1 cellular context compared by ENCODE assay signal in genomic region chr15:67820992-67821783, GRCh38.
TF ChIP-seq lines count a peak whose summit lies in the region.

No MANE protein-coding gene starts in this region.

TF ChIP-seq in HepG2, 621 proteins besides CTCF, POLR2A, EP300 and RAD21 (continued from another document):
- TF ChIP-seq ZNF281 (CRISPR knock-in tag; IDR thresholded peaks at IDR 0.05; ENCODE audit: borderline replicate concordance) (0 out of 2 replicates have a peak, but pooled peaks have one; percentile 15), KDM5A (IDR thresholded peaks at IDR 0.05; ENCODE audit: borderline replicate concordance, low read length) (no peak), ATF2 (CRISPR knock-in tag; IDR thresholded peaks at IDR 0.05) (0 out of 2 replicates have a peak, but pooled peaks have one; percentile 43), ZBTB7B (CRISPR knock-in tag; IDR thresholded peaks at IDR 0.05) (0 out of 2 replicates have a peak, but pooled peaks have one; percentile 54), TMF1 (CRISPR knock-in tag; IDR thresholded peaks at IDR 0.05; ENCODE audit: low read depth) (peak; percentile 53; the same call in 1 of the 2 replicates), ZNF772 (CRISPR knock-in tag; IDR thresholded peaks at IDR 0.05) (no peak), STAG1 (CRISPR knock-in tag; IDR thresholded peaks at IDR 0.05) (peak; percentile 19; the same call in 1 of the 2 replicates), ZNF747 (CRISPR knock-in tag; IDR thresholded peaks at IDR 0.05; ENCODE audit: borderline replicate concordance) (no peak), ZNF264 (CRISPR knock-in tag; IDR thresholded peaks at IDR 0.05) (no peak), ELF3 (CRISPR knock-in tag; IDR thresholded peaks at IDR 0.05) (peak; percentile 26; the same call in 1 of the 2 replicates), KAT2B (IDR thresholded peaks at IDR 0.05; ENCODE audit: borderline replicate concordance, low read depth, low read length) (no peak), ZNF441 (CRISPR knock-in tag; IDR thresholded peaks at IDR 0.05; ENCODE audit: borderline replicate concordance) (peak; percentile 60; the same call in 1 of the 2 replicates), ZNF367 (CRISPR knock-in tag; IDR thresholded peaks at IDR 0.05; ENCODE audit: borderline replicate concordance) (peak; percentile 40; the same call in 1 of the 2 replicates), MAZ (IDR thresholded peaks at IDR 0.05; ENCODE audit: borderline replicate concordance, low read depth, low read length) (no peak), MAZ (CRISPR knock-in tag; IDR thresholded peaks at IDR 0.05; ENCODE audit: low read depth) (no peak), ATF7-NPFF (CRISPR knock-in tag; IDR thresholded peaks at IDR 0.05; ENCODE audit: low read depth) (peak; percentile 60; the same call in 1 of the 2 replicates), ZNF331 (CRISPR knock-in tag; IDR thresholded peaks at IDR 0.05) (peak; percentile 59; the same call in 1 of the 2 replicates), HOXA3 (CRISPR knock-in tag; IDR thresholded peaks at IDR 0.05) (peak; percentile 51; the same call in 1 of the 2 replicates), ERF (CRISPR knock-in tag; IDR thresholded peaks at IDR 0.05) (peak; percentile 53; the same call in 1 of the 2 replicates), SALL1 (CRISPR knock-in tag; IDR thresholded peaks at IDR 0.05) (peak; percentile 64), PTBP1 (IDR thresholded peaks at IDR 0.05; ENCODE audit: low read depth, low read length, poor library complexity, severe bottlenecking) (no peak), KDM5B (CRISPR knock-in tag; IDR thresholded peaks at IDR 0.05; ENCODE audit: borderline replicate concordance) (peak; percentile 47; the same call in 1 of the 2 replicates), XBP1 (CRISPR knock-in tag; IDR thresholded peaks at IDR 0.05) (peak; percentile 76), KDM2A (CRISPR knock-in tag; IDR thresholded peaks at IDR 0.05; ENCODE audit: borderline replicate concordance, low read depth) (peak; percentile 68; the same call in 1 of the 2 replicates), ZNF605 (CRISPR knock-in tag; IDR thresholded peaks at IDR 0.05) (0 out of 2 replicates have a peak, but pooled peaks have one; percentile 10), HOXA9 (CRISPR knock-in tag; IDR thresholded peaks at IDR 0.05; ENCODE audit: borderline replicate concordance) (no peak), ZNF891 (CRISPR knock-in tag; IDR thresholded peaks at IDR 0.05) (peak; percentile 26; the same call in 1 of the 2 replicates)
- TF ChIP-seq, protein P1, sequence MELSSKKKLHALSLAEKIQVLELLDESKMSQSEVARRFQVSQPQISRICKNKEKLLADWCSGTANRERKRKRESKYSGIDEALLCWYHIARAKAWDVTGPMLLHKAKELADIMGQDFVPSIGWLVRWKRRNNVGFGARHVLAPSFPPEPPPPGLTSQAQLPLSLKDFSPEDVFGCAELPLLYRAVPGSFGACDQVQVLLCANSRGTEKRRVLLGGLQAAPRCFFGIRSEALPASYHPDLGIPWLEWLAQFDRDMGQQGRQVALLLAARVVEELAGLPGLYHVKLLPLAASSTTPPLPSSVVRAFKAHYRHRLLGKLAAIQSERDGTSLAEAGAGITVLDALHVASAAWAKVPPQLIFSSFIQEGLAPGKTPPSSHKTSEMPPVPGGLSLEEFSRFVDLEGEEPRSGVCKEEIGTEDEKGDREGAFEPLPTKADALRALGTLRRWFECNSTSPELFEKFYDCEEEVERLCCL (CRISPR knock-in tag; IDR thresholded peaks at IDR 0.05; ENCODE audit: borderline replicate concordance), result 0 out of 2 replicates have a peak, but pooled peaks have one; percentile 27
- TF ChIP-seq, protein P2, sequence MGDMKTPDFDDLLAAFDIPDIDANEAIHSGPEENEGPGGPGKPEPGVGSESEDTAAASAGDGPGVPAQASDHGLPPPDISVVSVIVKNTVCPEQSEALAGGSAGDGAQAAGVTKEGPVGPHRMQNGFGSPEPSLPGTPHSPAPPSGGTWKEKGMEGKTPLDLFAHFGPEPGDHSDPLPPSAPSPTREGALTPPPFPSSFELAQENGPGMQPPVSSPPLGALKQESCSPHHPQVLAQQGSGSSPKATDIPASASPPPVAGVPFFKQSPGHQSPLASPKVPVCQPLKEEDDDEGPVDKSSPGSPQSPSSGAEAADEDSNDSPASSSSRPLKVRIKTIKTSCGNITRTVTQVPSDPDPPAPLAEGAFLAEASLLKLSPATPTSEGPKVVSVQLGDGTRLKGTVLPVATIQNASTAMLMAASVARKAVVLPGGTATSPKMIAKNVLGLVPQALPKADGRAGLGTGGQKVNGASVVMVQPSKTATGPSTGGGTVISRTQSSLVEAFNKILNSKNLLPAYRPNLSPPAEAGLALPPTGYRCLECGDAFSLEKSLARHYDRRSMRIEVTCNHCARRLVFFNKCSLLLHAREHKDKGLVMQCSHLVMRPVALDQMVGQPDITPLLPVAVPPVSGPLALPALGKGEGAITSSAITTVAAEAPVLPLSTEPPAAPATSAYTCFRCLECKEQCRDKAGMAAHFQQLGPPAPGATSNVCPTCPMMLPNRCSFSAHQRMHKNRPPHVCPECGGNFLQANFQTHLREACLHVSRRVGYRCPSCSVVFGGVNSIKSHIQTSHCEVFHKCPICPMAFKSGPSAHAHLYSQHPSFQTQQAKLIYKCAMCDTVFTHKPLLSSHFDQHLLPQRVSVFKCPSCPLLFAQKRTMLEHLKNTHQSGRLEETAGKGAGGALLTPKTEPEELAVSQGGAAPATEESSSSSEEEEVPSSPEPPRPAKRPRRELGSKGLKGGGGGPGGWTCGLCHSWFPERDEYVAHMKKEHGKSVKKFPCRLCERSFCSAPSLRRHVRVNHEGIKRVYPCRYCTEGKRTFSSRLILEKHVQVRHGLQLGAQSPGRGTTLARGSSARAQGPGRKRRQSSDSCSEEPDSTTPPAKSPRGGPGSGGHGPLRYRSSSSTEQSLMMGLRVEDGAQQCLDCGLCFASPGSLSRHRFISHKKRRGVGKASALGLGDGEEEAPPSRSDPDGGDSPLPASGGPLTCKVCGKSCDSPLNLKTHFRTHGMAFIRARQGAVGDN (CRISPR knock-in tag; IDR thresholded peaks at IDR 0.05), result peak; percentile 21; the same call in 1 of the 2 replicates
- TF ChIP-seq, protein P3, sequence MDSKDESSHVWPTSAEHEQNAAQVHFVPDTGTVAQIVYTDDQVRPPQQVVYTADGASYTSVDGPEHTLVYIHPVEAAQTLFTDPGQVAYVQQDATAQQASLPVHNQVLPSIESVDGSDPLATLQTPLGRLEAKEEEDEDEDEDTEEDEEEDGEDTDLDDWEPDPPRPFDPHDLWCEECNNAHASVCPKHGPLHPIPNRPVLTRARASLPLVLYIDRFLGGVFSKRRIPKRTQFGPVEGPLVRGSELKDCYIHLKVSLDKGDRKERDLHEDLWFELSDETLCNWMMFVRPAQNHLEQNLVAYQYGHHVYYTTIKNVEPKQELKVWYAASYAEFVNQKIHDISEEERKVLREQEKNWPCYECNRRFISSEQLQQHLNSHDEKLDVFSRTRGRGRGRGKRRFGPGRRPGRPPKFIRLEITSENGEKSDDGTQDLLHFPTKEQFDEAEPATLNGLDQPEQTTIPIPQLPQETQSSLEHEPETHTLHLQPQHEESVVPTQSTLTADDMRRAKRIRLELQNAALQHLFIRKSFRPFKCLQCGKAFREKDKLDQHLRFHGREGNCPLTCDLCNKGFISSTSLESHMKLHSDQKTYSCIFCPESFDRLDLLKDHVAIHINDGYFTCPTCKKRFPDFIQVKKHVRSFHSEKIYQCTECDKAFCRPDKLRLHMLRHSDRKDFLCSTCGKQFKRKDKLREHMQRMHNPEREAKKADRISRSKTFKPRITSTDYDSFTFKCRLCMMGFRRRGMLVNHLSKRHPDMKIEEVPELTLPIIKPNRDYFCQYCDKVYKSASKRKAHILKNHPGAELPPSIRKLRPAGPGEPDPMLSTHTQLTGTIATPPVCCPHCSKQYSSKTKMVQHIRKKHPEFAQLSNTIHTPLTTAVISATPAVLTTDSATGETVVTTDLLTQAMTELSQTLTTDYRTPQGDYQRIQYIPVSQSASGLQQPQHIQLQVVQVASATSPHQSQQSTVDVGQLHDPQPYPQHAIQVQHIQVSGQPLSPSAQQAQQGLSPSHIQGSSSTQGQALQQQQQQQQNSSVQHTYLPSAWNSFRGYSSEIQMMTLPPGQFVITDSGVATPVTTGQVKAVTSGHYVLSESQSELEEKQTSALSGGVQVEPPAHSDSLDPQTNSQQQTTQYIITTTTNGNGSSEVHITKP (CRISPR knock-in tag; IDR thresholded peaks at IDR 0.05; ENCODE audit: low read depth), result no peak
